Comparison of ENCODE assay signal across 8 cellular contexts in the genomic region with DNA sequence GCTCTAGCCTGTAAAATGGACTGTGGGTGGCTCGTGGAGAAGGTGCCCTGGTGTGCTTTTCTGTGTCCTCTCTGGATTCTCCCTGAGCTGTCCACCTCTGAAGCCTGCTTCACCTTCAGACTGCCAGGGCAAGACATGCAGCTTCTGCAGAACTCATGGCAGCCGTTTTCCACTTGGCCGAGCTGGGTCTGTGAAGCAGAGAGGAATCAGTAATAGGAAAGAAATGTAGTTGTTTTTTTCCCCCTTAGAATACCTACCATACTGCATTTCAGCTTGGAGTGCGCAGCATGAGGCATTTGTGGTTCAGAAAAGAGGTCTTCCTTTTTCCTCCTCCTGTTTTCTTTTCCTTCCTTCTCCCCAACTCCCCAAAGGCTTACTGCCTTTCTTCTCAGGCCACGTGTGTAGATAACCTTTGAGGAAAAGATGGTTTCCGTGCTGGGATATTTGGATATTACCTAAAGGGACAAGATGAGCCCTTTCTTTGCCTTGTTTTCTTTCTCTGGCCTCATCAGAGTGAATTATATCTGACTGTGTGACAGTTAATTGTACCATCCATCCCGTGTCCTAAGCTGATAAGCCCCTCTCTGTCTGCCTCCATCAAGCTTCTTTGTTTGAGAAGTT.
DNase-seq lines count a peak whose midpoint lies in the region; TF ChIP-seq lines count a peak whose summit lies in the region.

No MANE protein-coding gene starts in this region.

- H3K4me3 Mint-ChIP-seq in T-helper 2 cell treated with Interferon-gamma antibody and Interleukin-4, amounts not matched to agents 5 μg/mL and 100 μg/mL, for 36 hours, result peak overlapping the region; percentile 68

- H3K4me1 Mint-ChIP-seq in T-helper 2 cell treated with Interferon-gamma antibody and Interleukin-4, amounts not matched to agents 5 μg/mL and 100 μg/mL, for 36 hours (ENCODE audit: low read depth), result peaks cover 54% of the 10 kb centered on the region

- peaks cover 51% of the 10 kb centered on the region for H3K4me1 ChIP-seq in iPS-20b (ENCODE audit: insufficient read depth, low read length)
- peaks cover 49% of the 10 kb centered on the region for H3K4me1 ChIP-seq in stomach smooth muscle (ENCODE audit: control insufficient read depth, insufficient read depth, low read length)

- H3K36me3 Mint-ChIP-seq in T-helper 2 cell treated with Interferon-gamma antibody and Interleukin-4, amounts not matched to agents 5 μg/mL and 100 μg/mL, for 36 hours (ENCODE audit: low read depth), result no peaks in the 10 kb centered on the region

- H3K9ac ChIP-seq in iPS-20b (ENCODE audit: low read depth, low read length), result peak overlapping the region; percentile 47; the same call in 1 of the 2 replicates
- H3K9ac ChIP-seq in stomach smooth muscle (ENCODE audit: low read length in 2 of 2), result peak overlapping the region; percentile 37 to 69

- peak overlapping the region; percentile 91 for H3K27ac ChIP-seq in WERI-Rb-1
- H3K27ac ChIP-seq in iPS-20b (ENCODE audit: low read length), result no peak overlapping the region
- H3K27ac ChIP-seq in stomach smooth muscle (ENCODE audit: low read length), result peak overlapping the region; percentile 92

- no peaks in the 10 kb centered on the region for H3K27me3 Mint-ChIP-seq in T-helper 2 cell treated with Interferon-gamma antibody and Interleukin-4, amounts not matched to agents 5 μg/mL and 100 μg/mL, for 36 hours (ENCODE audit: low read depth)

- H3K9me3 ChIP-seq in WERI-Rb-1 (ENCODE audit: severe bottlenecking), result no peaks in the 10 kb centered on the region
- H3K9me3 ChIP-seq in iPS-20b (ENCODE audit: insufficient read depth, low read depth, low read length), result no peaks in the 10 kb centered on the region
- H3K9me3 ChIP-seq in stomach smooth muscle (ENCODE audit: control insufficient read depth in 2 of 2, low read length in 2 of 2), result no peaks in the 10 kb centered on the region

- no peaks in the 10 kb centered on the region for H3K27me3 ChIP-seq in WERI-Rb-1 (ENCODE audit: insufficient read depth, low read depth, severe bottlenecking)
- no peaks in the 10 kb centered on the region for H3K27me3 ChIP-seq in iPS-20b (ENCODE audit: insufficient read depth, low read length)
- H3K27me3 ChIP-seq in stomach smooth muscle (ENCODE audit: control insufficient read depth in 1 of 2, insufficient read depth in 2 of 2, low read length in 2 of 2), result no peaks in the 10 kb centered on the region

- DNase-seq in T-helper 2 cell treated with Interferon-gamma antibody and Interleukin-4, amounts not matched to agents 5 μg/mL and 100 μg/mL, for 36 hours (ENCODE audit: low spot score), result no peak
- DNase-seq in T-helper 2 cell (no peak), WERI-Rb-1 (peak; percentile 74), 8988T (no peak), medulla oblongata (ENCODE audit: extremely low spot score) (no peak), T-helper 9 cell (no peak)

- peak overlapping the region; percentile 84 for H3K27ac Mint-ChIP-seq in T-helper 2 cell treated with Interferon-gamma antibody and Interleukin-4, amounts not matched to agents 5 μg/mL and 100 μg/mL, for 36 hours

- no peaks in the 10 kb centered on the region for H3K9me3 Mint-ChIP-seq in T-helper 2 cell treated with Interferon-gamma antibody and Interleukin-4, amounts not matched to agents 5 μg/mL and 100 μg/mL, for 36 hours

- H3K36me3 ChIP-seq in WERI-Rb-1, result no peaks in the 10 kb centered on the region
- H3K36me3 ChIP-seq in iPS-20b (ENCODE audit: insufficient read depth, low read depth, low read length), result no peaks in the 10 kb centered on the region
- H3K36me3 ChIP-seq in stomach smooth muscle (ENCODE audit: control insufficient read depth in 2 of 2, insufficient read depth in 2 of 2, low read length in 2 of 2), result no peaks in the 10 kb centered on the region

- TF ChIP-seq CTCF in WERI-Rb-1 (IDR thresholded peaks at IDR 0.05; ENCODE audit: low read depth, low read length), result no peak

- H3K4me3 ChIP-seq in WERI-Rb-1 (ENCODE audit: low read depth, low read length) (peak overlapping the region; percentile 15), iPS-20b (ENCODE audit: low read length) (no peak overlapping the region), stomach smooth muscle (ENCODE audit: low read length in 2 of 2) (peak overlapping the region; percentile 13 to 47)
